ENCODE assay signal across 21 cellular contexts in the genomic region with DNA sequence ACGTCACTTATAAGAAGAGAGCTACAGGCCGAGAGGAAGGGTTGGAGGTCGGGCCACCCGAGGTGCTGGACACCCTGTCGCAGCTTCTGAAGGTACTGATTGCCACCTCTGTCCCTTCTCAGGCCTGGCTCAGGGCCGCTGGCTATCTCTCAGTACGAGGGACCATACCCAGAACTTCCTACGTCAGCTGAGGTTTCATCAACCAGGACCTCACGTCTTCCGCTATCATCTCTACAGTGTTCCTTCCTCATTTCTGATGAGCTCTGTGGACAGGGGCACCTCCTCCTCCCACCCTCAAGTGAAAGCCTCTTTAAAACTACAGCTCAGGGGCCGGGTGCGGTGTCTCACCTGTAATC. TPM values are rescaled to one million over a fixed set of nuclear protein-coding genes. Genes with fewer than 3 reads are reported as not detected.
A peak's percentile ranks its signal among the peaks of the same experiment; 100 is the strongest.
DNase-seq lines count a peak whose midpoint lies in the region; ATAC-seq lines count a peak whose summit lies in the region.
"Had no signal": no experiment of that assay in that cellular context is flagged by ENCODE, and none has a peak within 500 bp of the region (broad histone marks: within the 10 kb centered on the region; RNA-seq: fewer than 3 reads in every experiment).

No MANE protein-coding gene starts in this region.

- H3K27me3 Mint-ChIP-seq in T-helper 17 cell (no peaks in the 10 kb centered on the region), memory B cell (no peaks in the 10 kb centered on the region)
- no peaks in the 10 kb centered on the region for H3K27me3 Mint-ChIP-seq in stimulated activated naive B cell treated with anti-CD40 and anti-IgM and Interleukin-4, amounts not matched to agents 10 μg/mL and 1 μg/mL and 100 μg/mL, for 72 hours

- H3K9me3 ChIP-seq in T-helper 17 cell (ENCODE audit: control insufficient read depth, low read length, poor library complexity, severe bottlenecking) = no peaks in the 10 kb centered on the region
- H3K9me3 ChIP-seq: BLaER1, SJCRH30, transverse colon had no signal

- H3K4me3 Mint-ChIP-seq in T-helper 17 cell (no peak overlapping the region), memory B cell (no peak overlapping the region)
- H3K4me3 Mint-ChIP-seq in stimulated activated naive B cell treated with anti-CD40 and anti-IgM and Interleukin-4, amounts not matched to agents 10 μg/mL and 1 μg/mL and 100 μg/mL, for 72 hours = no peak overlapping the region
- H3K4me3 Mint-ChIP-seq: activated T-helper 1 cell treated with anti-CD3 and anti-CD28 coated beads, Interleukin-12 subunit alpha, Interleukin-12 subunit beta, Interleukin-2, Interleukin-4 antibody, amounts not matched to agents 30 ng/mL and 10 ng/mL and 1 ng/mL, durations not matched to agents 14 hours and 24 hours and 36 hours; T-helper 2 cell treated with Interferon-gamma antibody and Interleukin-4, amounts not matched to agents 5 μg/mL and 100 μg/mL, for 36 hours had no signal

- ATAC-seq in T-helper 17 cell = peak; percentile 46
- peak; percentile 91 for ATAC-seq in memory B cell (ENCODE audit: low read depth)
- ATAC-seq in stimulated activated naive B cell treated with anti-CD40 and anti-IgM and Interleukin-4, amounts not matched to agents 10 μg/mL and 1 μg/mL and 100 μg/mL, for 72 hours (replicated peaks) = peak in 1 of 2 donors; percentile 22
- ATAC-seq in HG03460 (IDR thresholded peaks at IDR 0.05; ENCODE audit: unreplicated experiment) = no peak
- ATAC-seq: activated naive CD4-positive, alpha-beta T cell treated with anti-CD3 and anti-CD28 coated beads, Interleukin-2, amount 50 U/mL, for 72 hours had no signal

- peak; percentile 25 for DNase-seq in SIG-M5 treated with dmso at 0.1 percent for 504 hours (lab: John Stamatoyannopoulos, UW; ENCODE audit: unreplicated experiment)
- DNase-seq in SIG-M5 (lab: John Stamatoyannopoulos, UW) = no peak
- DNase-seq in T-helper 17 cell = no peak
- no peak for DNase-seq in memory B cell (ENCODE audit: low spot score in 2 of 2)
- DNase-seq in stimulated activated naive B cell treated with anti-CD40 and anti-IgM and Interleukin-4, amounts not matched to agents 10 μg/mL and 1 μg/mL and 100 μg/mL, for 72 hours = no peak
- DNase-seq in NCI-H774 (lab: John Stamatoyannopoulos, UW) = no peak
- no peak for DNase-seq in GM19240 (ENCODE audit: insufficient read length, low spot score)
- DNase-seq: activated CD4-positive, alpha-beta T cell treated with anti-CD3 and anti-CD28 coated beads for 1 hour; GOT3; islet precursor cell; mesendoderm; NCI-H1105; NCI-H2081 treated with DMSO at 0.1 percent for 48 hours; NCI-H524; SJCRH30; transverse colon had no signal

- H3K27ac Mint-ChIP-seq in T-helper 17 cell (no peak overlapping the region), memory B cell (peak overlapping the region; percentile 53)
- peak overlapping the region; percentile 77 for H3K27ac Mint-ChIP-seq in stimulated activated naive B cell treated with anti-CD40 and anti-IgM and Interleukin-4, amounts not matched to agents 10 μg/mL and 1 μg/mL and 100 μg/mL, for 72 hours
- H3K27ac Mint-ChIP-seq: activated T-helper 1 cell treated with anti-CD3 and anti-CD28 coated beads, Interleukin-12 subunit alpha, Interleukin-12 subunit beta, Interleukin-2, Interleukin-4 antibody, amounts not matched to agents 30 ng/mL and 10 ng/mL and 1 ng/mL, durations not matched to agents 14 hours and 24 hours and 36 hours; T-helper 2 cell treated with Interferon-gamma antibody and Interleukin-4, amounts not matched to agents 5 μg/mL and 100 μg/mL, for 36 hours had no signal

- peaks cover 2% of the 10 kb centered on the region for H3K4me1 Mint-ChIP-seq in T-helper 17 cell
- H3K4me1 Mint-ChIP-seq in memory B cell = no peaks in the 10 kb centered on the region
- H3K4me1 Mint-ChIP-seq in stimulated activated naive B cell treated with anti-CD40 and anti-IgM and Interleukin-4, amounts not matched to agents 10 μg/mL and 1 μg/mL and 100 μg/mL, for 72 hours = peaks cover 0 to 6% of the 10 kb centered on the region in 2 donors

- H3K36me3 Mint-ChIP-seq in T-helper 17 cell (ENCODE audit: low read depth) = peaks cover 5% of the 10 kb centered on the region
- peaks cover 28% of the 10 kb centered on the region for H3K36me3 Mint-ChIP-seq in memory B cell
- H3K36me3 Mint-ChIP-seq in stimulated activated naive B cell treated with anti-CD40 and anti-IgM and Interleukin-4, amounts not matched to agents 10 μg/mL and 1 μg/mL and 100 μg/mL, for 72 hours = peaks cover 41 to 53% of the 10 kb centered on the region in 2 donors

- H3K9me3 Mint-ChIP-seq in memory B cell = no peaks in the 10 kb centered on the region
- no peaks in the 10 kb centered on the region for H3K9me3 Mint-ChIP-seq in stimulated activated naive B cell treated with anti-CD40 and anti-IgM and Interleukin-4, amounts not matched to agents 10 μg/mL and 1 μg/mL and 100 μg/mL, for 72 hours
- H3K9me3 Mint-ChIP-seq: activated naive CD4-positive, alpha-beta T cell treated with anti-CD3 and anti-CD28 coated beads, Interleukin-2, amount 50 U/mL, for 72 hours; activated T-helper 1 cell treated with anti-CD3 and anti-CD28 coated beads, Interleukin-12 subunit alpha, Interleukin-12 subunit beta, Interleukin-2, Interleukin-4 antibody, amounts not matched to agents 30 ng/mL and 10 ng/mL and 1 ng/mL, durations not matched to agents 14 hours and 24 hours and 36 hours; T-helper 2 cell treated with Interferon-gamma antibody and Interleukin-4, amounts not matched to agents 5 μg/mL and 100 μg/mL, for 36 hours had no signal

RNA-seq across cellular contexts. Expression of a gene that starts 58.2 kb away (rescaled TPM):
- total RNA-seq in T-helper 17 cell = 10 to 100 TPM; 21.7 to 23.1 TPM
